Comparison of ENCODE assay signal across 11 cellular contexts in the genomic region with DNA sequence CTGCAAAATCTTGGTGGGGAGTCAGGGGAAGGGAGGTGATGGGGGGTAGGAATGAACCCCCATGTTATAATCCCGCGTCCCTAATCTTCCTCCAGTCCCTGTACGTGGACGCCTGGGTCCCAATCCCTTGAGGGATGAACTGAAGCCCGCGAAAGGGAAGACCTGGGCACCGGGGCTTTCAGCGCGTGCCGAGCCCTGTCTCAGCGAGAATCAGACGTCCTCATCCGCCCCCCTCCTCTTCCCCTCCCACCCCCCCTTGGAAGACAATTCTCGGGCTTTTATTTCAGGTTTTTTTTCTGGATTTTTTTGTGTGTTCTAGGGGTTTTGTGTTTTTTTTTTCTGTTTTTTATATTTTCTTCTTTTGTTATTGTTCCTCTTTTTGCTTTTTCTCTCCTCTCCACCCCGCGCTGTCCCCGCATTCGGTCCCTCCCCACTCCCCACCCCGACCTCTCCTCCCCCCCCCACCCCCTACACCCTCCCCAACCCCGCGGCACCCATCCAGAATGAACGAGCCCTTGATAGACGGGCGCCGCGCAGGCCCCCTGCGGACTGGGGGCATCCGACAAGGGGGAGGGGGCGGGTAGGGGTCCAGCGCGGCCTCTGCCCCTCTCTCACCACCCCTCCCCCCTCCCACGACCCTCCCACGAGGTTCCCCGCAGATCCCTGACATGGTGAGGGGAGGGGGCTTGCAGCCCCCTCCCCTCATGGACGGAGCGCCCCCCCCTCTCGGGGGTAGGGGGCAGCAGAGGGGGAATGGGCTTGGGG. TPM values are rescaled to one million over a fixed set of nuclear protein-coding genes. Genes with fewer than 3 reads are reported as not detected.
DNase-seq lines count a peak whose midpoint lies in the region; ATAC-seq and TF ChIP-seq lines count a peak whose summit lies in the region.
"Had no signal": no experiment of that assay in that cellular context is flagged by ENCODE, and none has a peak within 500 bp of the region (broad histone marks: within the 10 kb centered on the region; RNA-seq: fewer than 3 reads in every experiment).

No MANE protein-coding gene starts in this region.

- H3K79me2 ChIP-seq in OCI-LY7 (ENCODE audit: insufficient read depth, low read depth, low read length) (no peaks in the 10 kb centered on the region), hepatocyte (no peaks in the 10 kb centered on the region)

- WGBS in hepatocyte (ENCODE audit: low lambda C conversion rate, missing lambda C conversion rate): 19% methylated on average over 3 of the region's 37 CpGs

- H3K36me3 ChIP-seq in OCI-LY7 (ENCODE audit: insufficient read depth, low read length) (no peaks in the 10 kb centered on the region), hepatocyte (replicated peaks; ENCODE audit: insufficient read depth, low read depth) (no peaks in the 10 kb centered on the region)

- DNase-seq in NCI-H2227 (lab: John Stamatoyannopoulos, UW; ENCODE audit: unreplicated experiment) (peak; percentile 82), NCI-H2227 treated with DMSO at 0.1 percent for 48 hours (lab: John Stamatoyannopoulos, UW) (no peak), OCI-LY7 (ENCODE audit: low spot score) (no peak), hepatocyte (ENCODE audit: low spot score) (no peak), skeletal muscle cell (ENCODE audit: low read depth) (no peak), ACHN (no peak), GOT3 (lab: John Stamatoyannopoulos, UW) (no peak)

- intact Hi-C loops in OCI-LY7 (cut with micrococcal nuclease; ENCODE audit: unreplicated experiment): loop anchor here (1.0 to 5.0 kb wide), 3 partner anchors 51 to 292 kb away; a partner anchor contains a TSS

- peak overlapping the region; percentile 71 for H3K4me2 ChIP-seq in OCI-LY7 (ENCODE audit: low read length)
- H3K4me2 ChIP-seq in hepatocyte: peak overlapping the region; percentile 82

- POLR2A ChIA-PET in OCI-LY7 (lab: Charles Lee): no interaction called here

- CTCF ChIA-PET in OCI-LY7 (lab: Charles Lee; ENCODE audit: unreplicated experiment): no interaction called here

- H3K9me2 ChIP-seq in OCI-LY7 (ENCODE audit: insufficient read depth, low read length) (no peaks in the 10 kb centered on the region), hepatocyte (replicated peaks; ENCODE audit: insufficient read depth) (no peaks in the 10 kb centered on the region)

- no peaks in the 10 kb centered on the region for H3K27me3 ChIP-seq in hepatocyte

- TF ChIP-seq CTCF in OCI-LY7 (conservative IDR thresholded peaks at IDR 0.05; ENCODE audit: low read length) (no peak), hepatocyte (IDR thresholded peaks at IDR 0.05; ENCODE audit: poor library complexity) (no peak)

- ATAC-seq in HG02970 (IDR thresholded peaks at IDR 0.05; ENCODE audit: low FRiP score, unreplicated experiment): no peak

- peak overlapping the region; percentile 70 for H3K4me3 ChIP-seq in OCI-LY7 (ENCODE audit: low read depth, low read length, poor library complexity, severe bottlenecking)
- H3K4me3 ChIP-seq in hepatocyte: no peak overlapping the region
- peak overlapping the region; percentile 48 for H3K4me3 ChIP-seq in skeletal muscle cell (ENCODE audit: low read depth, low read length)

- no peak overlapping the region for H2AFZ ChIP-seq in OCI-LY7 (ENCODE audit: low read length)
- H2AFZ ChIP-seq in hepatocyte: no peak overlapping the region

- H3K27ac ChIP-seq in OCI-LY7 (ENCODE audit: low read depth, low read length, poor library complexity, severe bottlenecking) (no peak overlapping the region), hepatocyte (no peak overlapping the region)
- H3K27ac ChIP-seq: epithelial cell of prostate had no signal

- H4K20me1 ChIP-seq in OCI-LY7 (ENCODE audit: insufficient read depth, low read length): no peaks in the 10 kb centered on the region
- H4K20me1 ChIP-seq in hepatocyte (ENCODE audit: insufficient read depth, poor library complexity, severe bottlenecking): no peaks in the 10 kb centered on the region

- in situ Hi-C loops in ACHN (cut with HindIII; ENCODE audit: low pct_ligation_motif_present, low pct_unique_long_range_greater_than_20kb, low sequenced_read_pairs): no loop called here

- H3K4me1 ChIP-seq in OCI-LY7 (ENCODE audit: insufficient read depth, low read length, poor library complexity, severe bottlenecking) (peaks cover 22% of the 10 kb centered on the region), hepatocyte (ENCODE audit: insufficient read depth) (no peaks in the 10 kb centered on the region)

- BruUV-seq in OCI-LY7 (replicated peaks; lab: Mats Ljungman, UMichigan): no TSS peak

- no peaks in the 10 kb centered on the region for H3K9me3 ChIP-seq in OCI-LY7 (ENCODE audit: low read length)
- no peaks in the 10 kb centered on the region for H3K9me3 ChIP-seq in hepatocyte (ENCODE audit: low read depth)

RNA-seq across cellular contexts. Expression of a gene that starts 10.3 kb away (rescaled TPM):
- 15.2 and 20.0 TPM in 2 replicates for total RNA-seq in OCI-LY7 (2014; rRNA removed; shearing (Covaris generic))
- 11.4 and 14.2 TPM in 2 replicates for total RNA-seq in OCI-LY7 (2022)
- total RNA-seq in hepatocyte: 2.2 and 4.1 TPM in 2 replicates
- 12.4 and 14.7 TPM in 2 replicates for polyA plus RNA-seq in hepatocyte
- polyA plus RNA-seq: keratinocyte had no signal

RNA-seq across cellular contexts. Expression of a gene that starts 19.8 kb away (rescaled TPM):
- 0.16 TPM in 1 of 2 replicates, not detected in the other for total RNA-seq in OCI-LY7 (2014; rRNA removed; shearing (Covaris generic))
- total RNA-seq in OCI-LY7 (2022): 0.17 and 0.33 TPM in 2 replicates
- total RNA-seq in hepatocyte: 0.48 and 1.5 TPM in 2 replicates
- polyA plus RNA-seq in hepatocyte: 2.2 and 4.3 TPM in 2 replicates
- total RNA-seq: activated CD8-positive, alpha-beta memory T cell treated with anti-CD3 and anti-CD28 coated beads, Interleukin-2, amount 10 ng/mL, durations not matched to agents 7 days and 5 days had no signal
- polyA plus RNA-seq: keratinocyte had no signal
